ENCODE assay signal across 21 cellular contexts in the genomic region with DNA sequence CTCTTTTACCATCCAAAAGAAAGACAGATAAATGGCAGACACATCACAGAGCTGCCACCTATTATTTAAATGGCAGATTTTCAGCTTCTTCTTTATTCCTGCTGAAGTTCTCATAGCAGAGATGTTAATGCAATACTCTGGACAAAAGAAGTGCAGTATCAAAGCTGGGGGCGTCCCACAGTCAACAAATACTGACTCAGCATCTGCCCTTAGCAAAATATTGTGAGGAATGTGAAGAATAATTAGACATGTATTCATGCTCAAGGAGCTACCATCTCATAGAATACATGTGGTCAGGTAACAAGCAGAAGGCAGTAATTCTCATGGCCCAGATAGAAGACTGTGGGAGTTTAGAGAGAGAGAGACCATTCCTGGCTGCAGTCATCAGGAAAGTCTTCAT.
DNase-seq lines count a peak whose midpoint lies in the region; ATAC-seq, FAIRE-seq and TF ChIP-seq lines count a peak whose summit lies in the region.
"Had no signal": no experiment of that assay in that cellular context is flagged by ENCODE, and none has a peak within 500 bp of the region (broad histone marks: within the 10 kb centered on the region; RNA-seq: fewer than 3 reads in every experiment).

No MANE protein-coding gene starts in this region.

- H3K79me2 ChIP-seq in HepG2 (ENCODE audit: insufficient read depth, low read length), result no peaks in the 10 kb centered on the region

- no peak overlapping the region for H3K4me2 ChIP-seq in HepG2 (ENCODE audit: low read depth, low read length)
- H3K4me2 ChIP-seq: A549; BLaER1 treated with 17β-estradiol and CSF1 and Interleukin-3, amounts not matched to agents 10 nM and 100 nM had no signal

- POLR2A ChIA-PET in HepG2 (lab: Yijun Ruan, JAX), result no interaction called here

- no TSS peak for BruUV-seq in HepG2 (replicated peaks; lab: Mats Ljungman, UMichigan)

- WGBS in HepG2 (ENCODE audit: low lambda C conversion rate), result 0% methylated on average over 1 of the region's 1 CpG
- WGBS in right lobe of liver (ENCODE audit: insufficient coverage, low coverage, low lambda C conversion rate, missing lambda C conversion rate), result 44% methylated on average over 1 of the region's 1 CpG

- no peaks in the 10 kb centered on the region for H3K9me3 ChIP-seq in HepG2 (ENCODE audit: low read length)
- no peaks in the 10 kb centered on the region for H3K9me3 ChIP-seq in right lobe of liver
- H3K9me3 ChIP-seq: A549, Caco-2 had no signal

- no peak for ATAC-seq in HepG2
- no peak for ATAC-seq in right lobe of liver
- ATAC-seq in GM21786 (IDR thresholded peaks at IDR 0.05; ENCODE audit: unreplicated experiment), result no peak
- ATAC-seq: A549; CD8-positive, alpha-beta T cell had no signal

- H3K4me1 ChIP-seq in HepG2 (ENCODE audit: insufficient read depth, low read length) (no peaks in the 10 kb centered on the region), right lobe of liver (no peaks in the 10 kb centered on the region)
- H3K4me1 ChIP-seq: A549; BLaER1 treated with 17β-estradiol and CSF1 and Interleukin-3, amounts not matched to agents 10 nM and 100 nM had no signal

- no peaks in the 10 kb centered on the region for H4K20me1 ChIP-seq in HepG2 (ENCODE audit: insufficient read depth, low read length)
- H4K20me1 ChIP-seq: BLaER1 treated with 17β-estradiol and CSF1 and Interleukin-3, amounts not matched to agents 10 nM and 100 nM had no signal

- H3K27me3 ChIP-seq in HepG2 (ENCODE audit: control insufficient read depth in 1 of 2, insufficient read depth in 2 of 2, low read length in 2 of 2) (no peaks in the 10 kb centered on the region), right lobe of liver (no peaks in the 10 kb centered on the region)
- H3K27me3 ChIP-seq: BLaER1 treated with 17β-estradiol and CSF1 and Interleukin-3, amounts not matched to agents 10 nM and 100 nM had no signal

- no peak overlapping the region for H2AFZ ChIP-seq in HepG2 (ENCODE audit: low read length)

- in situ Hi-C loops in HepG2 (cut with HindIII; ENCODE audit: extremely low pct_ligation_motif_present, low pct_unique_long_range_greater_than_20kb), result no loop called here

- TF ChIP-seq EP300 in HepG2 (IDR thresholded peaks at IDR 0.05; ENCODE audit: low read depth in 2 of 2, low read length in 2 of 2) (no peak), HepG2 (CRISPR knock-in tag; IDR thresholded peaks at IDR 0.05; ENCODE audit: borderline replicate concordance) (no peak)

- no peak for TF ChIP-seq POLR2A in HepG2 (IDR thresholded peaks at IDR 0.05; ENCODE audit: insufficient read depth in 1 of 2, low read depth in 2 of 2, low read length in 2 of 2)
- no peak for TF ChIP-seq POLR2A in right lobe of liver (IDR thresholded peaks at IDR 0.05)

- no peak overlapping the region for H3K9ac ChIP-seq in HepG2 (ENCODE audit: insufficient read depth, low read depth, low read length)
- H3K9ac ChIP-seq: BLaER1 treated with 17β-estradiol and CSF1 and Interleukin-3, amounts not matched to agents 10 nM and 100 nM had no signal

- TF ChIP-seq CTCF in HepG2 (CRISPR knock-in tag; IDR thresholded peaks at IDR 0.05) (no peak), right lobe of liver (IDR thresholded peaks at IDR 0.05) (no peak)

- TF ChIP-seq RAD21 in HepG2 (CRISPR knock-in tag; IDR thresholded peaks at IDR 0.05), result no peak

- CTCF ChIA-PET in HepG2 (lab: Yijun Ruan, JAX; ENCODE audit: low intra/inter-chr PET ratio, low total read pairs), result no interaction called here

- no peak for DNase-seq in HepG2 (ENCODE audit: low spot score)
- DNase-seq in right lobe of liver, result no peak
- DNase-seq in astrocyte of the hippocampus (ENCODE audit: low read depth, low spot score), result peak; percentile 47
- DNase-seq in renal cortical epithelial cell (ENCODE audit: low read depth), result peak; percentile 15
- no peak for DNase-seq in NCI-H2029 (lab: John Stamatoyannopoulos, UW)
- DNase-seq: AML-193; Caco-2; Calu3; CD4-positive, alpha-beta T cell; CD8-positive, alpha-beta T cell; DMS79 treated with DMSO at 0.1 percent for 48 hours; GF-D8 had no signal

- intact Hi-C loops in HepG2 (cut with micrococcal nuclease; ENCODE audit: unreplicated experiment), result no loop called here
- intact Hi-C loops in right lobe of liver (cut with DNase I), result no loop called here

- FAIRE-seq in HepG2 (lab: Jason Lieb, UNC), result no peak
- FAIRE-seq: A549, D721Med, G401.6, GM12891, GM19239 had no signal

- H3K4me3 ChIP-seq in HepG2 (replicated peaks in 1 of 3; ENCODE audit: insufficient read depth in 1 of 3, low read depth in 2 of 3, low read length in 3 of 3) (no peak overlapping the region), right lobe of liver (no peak overlapping the region)
- H3K4me3 ChIP-seq: A549; BLaER1 treated with 17β-estradiol and CSF1 and Interleukin-3, amounts not matched to agents 10 nM and 100 nM had no signal

- no peaks in the 10 kb centered on the region for H3K36me3 ChIP-seq in HepG2 (replicated peaks in 1 of 2; ENCODE audit: control insufficient read depth in 1 of 2, insufficient read depth in 2 of 2, low read length in 2 of 2)
- no peaks in the 10 kb centered on the region for H3K36me3 ChIP-seq in right lobe of liver
- H3K36me3 ChIP-seq: BLaER1 treated with 17β-estradiol and CSF1 and Interleukin-3, amounts not matched to agents 10 nM and 100 nM had no signal

- H3K27ac ChIP-seq in HepG2 (ENCODE audit: extremely low read length, insufficient read depth, low read length), result no peak overlapping the region
- no peak overlapping the region for H3K27ac ChIP-seq in right lobe of liver
- H3K27ac ChIP-seq: 22Rv1; A549; BLaER1 treated with 17β-estradiol and CSF1 and Interleukin-3, amounts not matched to agents 10 nM and 100 nM; C4-2B had no signal

TF ChIP-seq in HepG2, 621 proteins besides CTCF, POLR2A, EP300 and RAD21:
- no peak for TF ChIP-seq ZNF234 (CRISPR knock-in tag; conservative IDR thresholded peaks at IDR 0.05)
- TF ChIP-seq, protein P1, sequence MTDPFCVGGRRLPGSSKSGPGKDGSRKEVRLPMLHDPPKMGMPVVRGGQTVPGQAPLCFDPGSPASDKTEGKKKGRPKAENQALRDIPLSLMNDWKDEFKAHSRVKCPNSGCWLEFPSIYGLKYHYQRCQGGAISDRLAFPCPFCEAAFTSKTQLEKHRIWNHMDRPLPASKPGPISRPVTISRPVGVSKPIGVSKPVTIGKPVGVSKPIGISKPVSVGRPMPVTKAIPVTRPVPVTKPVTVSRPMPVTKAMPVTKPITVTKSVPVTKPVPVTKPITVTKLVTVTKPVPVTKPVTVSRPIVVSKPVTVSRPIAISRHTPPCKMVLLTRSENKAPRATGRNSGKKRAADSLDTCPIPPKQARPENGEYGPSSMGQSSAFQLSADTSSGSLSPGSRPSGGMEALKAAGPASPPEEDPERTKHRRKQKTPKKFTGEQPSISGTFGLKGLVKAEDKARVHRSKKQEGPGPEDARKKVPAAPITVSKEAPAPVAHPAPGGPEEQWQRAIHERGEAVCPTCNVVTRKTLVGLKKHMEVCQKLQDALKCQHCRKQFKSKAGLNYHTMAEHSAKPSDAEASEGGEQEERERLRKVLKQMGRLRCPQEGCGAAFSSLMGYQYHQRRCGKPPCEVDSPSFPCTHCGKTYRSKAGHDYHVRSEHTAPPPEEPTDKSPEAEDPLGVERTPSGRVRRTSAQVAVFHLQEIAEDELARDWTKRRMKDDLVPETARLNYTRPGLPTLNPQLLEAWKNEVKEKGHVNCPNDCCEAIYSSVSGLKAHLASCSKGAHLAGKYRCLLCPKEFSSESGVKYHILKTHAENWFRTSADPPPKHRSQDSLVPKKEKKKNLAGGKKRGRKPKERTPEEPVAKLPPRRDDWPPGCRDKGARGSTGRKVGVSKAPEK (CRISPR knock-in tag; IDR thresholded peaks at IDR 0.05; ENCODE audit: borderline replicate concordance), result no peak
- TF ChIP-seq MAFK (conservative IDR thresholded peaks at IDR 0.05 in 1 of 2, IDR thresholded peaks at IDR 0.05 in 1 of 2; ENCODE audit: low read length in 2 of 2), result peak; percentile 55 to 60
- no peak for TF ChIP-seq MTA3 (CRISPR knock-in tag; IDR thresholded peaks at IDR 0.05)
- no peak for TF ChIP-seq THAP11 (CRISPR knock-in tag; IDR thresholded peaks at IDR 0.05)
- TF ChIP-seq MAZ (IDR thresholded peaks at IDR 0.05; ENCODE audit: borderline replicate concordance, low read depth, low read length), result no peak
- no peak for TF ChIP-seq MAZ (CRISPR knock-in tag; IDR thresholded peaks at IDR 0.05; ENCODE audit: low read depth)
- TF ChIP-seq ZNF441 (CRISPR knock-in tag; IDR thresholded peaks at IDR 0.05; ENCODE audit: borderline replicate concordance), result no peak
- TF ChIP-seq MAFF (IDR thresholded peaks at IDR 0.05; ENCODE audit: low read depth, low read length), result peak; percentile 30; the same call in 1 of the 2 replicates
- no peak for TF ChIP-seq IRF2 (CRISPR knock-in tag; IDR thresholded peaks at IDR 0.05)

Comparison
In these comparisons a context has a peak if more than half of its experiments do, and no peak if none do; other contexts are left out.
1. DNase-seq: peak in astrocyte of the hippocampus (single experiment) and renal cortical epithelial cell (single experiment); none in HepG2 (single experiment), right lobe of liver (0 of 3) and NCI-H2029 (single experiment).